Comparison of ENCODE assay signal across 16 cellular contexts in genomic region chr12:42987216-42987631, GRCh38.
DNase-seq lines count a peak whose midpoint lies in the region; ATAC-seq and TF ChIP-seq lines count a peak whose summit lies in the region.
"Had no signal": no experiment of that assay in that cellular context is flagged by ENCODE, and none has a peak within 500 bp of the region (broad histone marks: within the 10 kb centered on the region; RNA-seq: fewer than 3 reads in every experiment).

No MANE protein-coding gene starts in this region.

- ATAC-seq in HG03354 (IDR thresholded peaks at IDR 0.05; ENCODE audit: poor library complexity, severe bottlenecking, unreplicated experiment) (no peak), GM18519 (IDR thresholded peaks at IDR 0.05; ENCODE audit: low FRiP score, unreplicated experiment) (no peak)
- ATAC-seq: activated CD8-positive, alpha-beta T cell treated with anti-CD3 and anti-CD28 coated beads for 36 hours; left lung had no signal

- peak; percentile 79 for DNase-seq in BE2C
- peak; percentile 36 for DNase-seq in NCI-H2227 (lab: John Stamatoyannopoulos, UW; ENCODE audit: unreplicated experiment)
- no peak for DNase-seq in chondrocyte (ENCODE audit: low spot score)
- DNase-seq in neural crest cell (ENCODE audit: low read depth, low spot score) = no peak
- no peak for DNase-seq in esophagus muscularis mucosa (ENCODE audit: extremely low spot score)
- no peak for DNase-seq in NCI-H526 treated with DMSO at 0.1 percent for 48 hours (lab: John Stamatoyannopoulos, UW)
- DNase-seq: activated CD8-positive, alpha-beta T cell treated with anti-CD3 and anti-CD28 coated beads for 36 hours; central memory CD4-positive, alpha-beta T cell; effector memory CD4-positive, alpha-beta T cell; foreskin fibroblast; left lung; MM.1S; OCI-M1 had no signal

- H3K27me3 Mint-ChIP-seq in chondrocyte (ENCODE audit: low read depth) (no peaks in the 10 kb centered on the region), neural crest cell (ENCODE audit: low read depth) (no peaks in the 10 kb centered on the region)
- H3K27me3 Mint-ChIP-seq: activated CD8-positive, alpha-beta T cell treated with anti-CD3 and anti-CD28 coated beads for 36 hours had no signal

- peak overlapping the region; percentile 17 for H3K4me3 Mint-ChIP-seq in chondrocyte (ENCODE audit: unreplicated experiment)
- no peak overlapping the region for H3K4me3 Mint-ChIP-seq in neural crest cell
- H3K4me3 Mint-ChIP-seq: activated CD8-positive, alpha-beta T cell treated with anti-CD3 and anti-CD28 coated beads for 36 hours had no signal

- peaks cover 19% of the 10 kb centered on the region; the same call in 1 of the 2 replicates for H3K4me1 ChIP-seq in BE2C
- no peaks in the 10 kb centered on the region for H3K4me1 ChIP-seq in esophagus muscularis mucosa
- H3K4me1 ChIP-seq: left lung, vagina had no signal

- 82% methylated on average over 9 of the region's 9 CpGs for WGBS in esophagus muscularis mucosa

- H3K36me3 Mint-ChIP-seq in chondrocyte (ENCODE audit: low read depth) = no peaks in the 10 kb centered on the region
- H3K36me3 Mint-ChIP-seq in neural crest cell (ENCODE audit: low read depth) = no peaks in the 10 kb centered on the region

- H3K4me3 ChIP-seq in BE2C (ENCODE audit: low read depth, low read length) = peak overlapping the region; percentile 40
- no peak overlapping the region for H3K4me3 ChIP-seq in esophagus muscularis mucosa
- H3K4me3 ChIP-seq: left lung, vagina had no signal

- TF ChIP-seq CTCF in BE2C (IDR thresholded peaks at IDR 0.05; ENCODE audit: low read depth, low read length) (no peak), chondrocyte (IDR thresholded peaks at IDR 0.05) (no peak), neural crest cell (conservative IDR thresholded peaks at IDR 0.05) (no peak), esophagus muscularis mucosa (IDR thresholded peaks at IDR 0.05) (no peak)

- TF ChIP-seq POLR2A in esophagus muscularis mucosa (IDR thresholded peaks at IDR 0.05; ENCODE audit: low read depth) = no peak

- H3K9me3 ChIP-seq in BE2C (peaks cover 3% of the 10 kb centered on the region; the same call in 1 of the 2 replicates), esophagus muscularis mucosa (no peaks in the 10 kb centered on the region)
- H3K9me3 ChIP-seq: vagina had no signal

- H3K27me3 ChIP-seq in BE2C (no peaks in the 10 kb centered on the region), esophagus muscularis mucosa (no peaks in the 10 kb centered on the region)
- H3K27me3 ChIP-seq: left lung, vagina had no signal

- no peak overlapping the region for H3K27ac ChIP-seq in esophagus muscularis mucosa (replicated peaks in 1 of 4)
- H3K27ac ChIP-seq: left lung, vagina had no signal

- H3K27ac Mint-ChIP-seq in chondrocyte (ENCODE audit: unreplicated experiment) (peak overlapping the region; percentile 19), neural crest cell (ENCODE audit: unreplicated experiment) (peak overlapping the region; percentile 79)
- H3K27ac Mint-ChIP-seq: activated CD8-positive, alpha-beta T cell treated with anti-CD3 and anti-CD28 coated beads for 36 hours had no signal

- intact Hi-C loops in esophagus muscularis mucosa (cut with DNase I) = no loop called here

- H3K36me3 ChIP-seq in BE2C (no peaks in the 10 kb centered on the region), esophagus muscularis mucosa (no peaks in the 10 kb centered on the region)
- H3K36me3 ChIP-seq: left lung, vagina had no signal

- H3K4me1 Mint-ChIP-seq in chondrocyte (ENCODE audit: low read depth) (peaks cover 40% of the 10 kb centered on the region), neural crest cell (peaks cover 35% of the 10 kb centered on the region)

- no peak for TF ChIP-seq EP300 in esophagus muscularis mucosa (IDR thresholded peaks at IDR 0.05)

- no peaks in the 10 kb centered on the region for H3K9me3 Mint-ChIP-seq in chondrocyte (ENCODE audit: low read depth)
- no peaks in the 10 kb centered on the region for H3K9me3 Mint-ChIP-seq in neural crest cell
- H3K9me3 Mint-ChIP-seq: activated CD8-positive, alpha-beta T cell treated with anti-CD3 and anti-CD28 coated beads for 36 hours had no signal

Comparison
In these comparisons a context has a peak if more than half of its experiments do, and no peak if none do; other contexts are left out.
1. DNase-seq: peak in BE2C (single experiment) and NCI-H2227 (single experiment); none in chondrocyte (single experiment), neural crest cell (single experiment), esophagus muscularis mucosa (single experiment) and NCI-H526 treated with DMSO at 0.1 percent for 48 hours (single experiment).